10 cellular contexts compared by ENCODE assay signal in the genomic region with DNA sequence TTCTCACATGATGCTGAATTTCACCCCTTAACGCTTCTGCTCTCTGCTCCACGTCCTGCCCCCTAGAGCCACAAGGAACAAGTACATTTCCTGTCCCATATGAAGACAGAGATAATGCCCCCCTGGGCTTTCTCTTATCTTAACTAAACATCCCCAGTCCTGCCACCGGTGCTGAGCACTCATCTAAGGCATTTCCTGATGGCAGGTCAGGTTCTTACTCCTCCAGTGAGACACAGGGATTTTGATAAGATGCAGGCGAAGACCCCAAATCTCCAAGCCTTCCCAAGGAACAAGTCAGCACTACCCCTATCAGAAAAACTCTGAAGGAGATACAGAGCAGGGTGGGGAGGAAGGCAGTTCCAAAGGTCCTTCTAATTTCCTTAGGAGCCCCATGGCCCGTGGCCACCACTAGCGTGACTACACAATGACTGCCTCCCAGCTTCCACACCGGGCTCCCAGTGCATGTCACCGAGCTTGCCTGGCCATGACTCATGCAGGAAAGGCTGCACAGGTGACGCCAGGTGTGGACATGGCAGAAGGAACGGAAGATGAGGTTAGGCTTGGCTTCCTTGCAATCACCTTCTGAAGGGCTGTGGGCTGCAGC.
DNase-seq lines count a peak whose midpoint lies in the region; ATAC-seq and TF ChIP-seq lines count a peak whose summit lies in the region.
"Had no signal": no experiment of that assay in that cellular context is flagged by ENCODE, and none has a peak within 500 bp of the region (broad histone marks: within the 10 kb centered on the region; RNA-seq: fewer than 3 reads in every experiment).

No MANE protein-coding gene starts in this region.

- H3K27me3 ChIP-seq in adrenal gland (no peaks in the 10 kb centered on the region), gastrocnemius medialis (no peaks in the 10 kb centered on the region)
- H3K27me3 ChIP-seq: neutrophil had no signal

- peaks cover 0 to 3% of the 10 kb centered on the region in 2 donors for H3K4me1 ChIP-seq in adrenal gland (replicated peaks in 1 of 2)
- H3K4me1 ChIP-seq in gastrocnemius medialis, result no peaks in the 10 kb centered on the region

- intact Hi-C loops in adrenal gland (cut with DNase I), result loop anchor here in 1 of 2 donors (10.0 kb wide), 1 partner anchor 137 kb away; no protein-coding TSS in a partner anchor
- intact Hi-C loops in left colon (cut with DNase I, micrococcal nuclease), result no loop called here
- intact Hi-C loops in posterior vena cava (cut with DNase I), result no loop called here
- intact Hi-C loops in gastrocnemius medialis (cut with DNase I; ENCODE audit: low total_unique reads), result no loop called here

- H3K4me3 ChIP-seq in adrenal gland (no peak overlapping the region), gastrocnemius medialis (no peak overlapping the region)

- TF ChIP-seq POLR2A in adrenal gland (IDR thresholded peaks at IDR 0.05) (no peak), gastrocnemius medialis (IDR thresholded peaks at IDR 0.05) (no peak)

- 47 to 68% (median 64%) methylated on average over 7 to 10 of the region's 10 CpGs for WGBS in adrenal gland, 4 donors

- no peaks in the 10 kb centered on the region for H3K36me3 ChIP-seq in adrenal gland (replicated peaks in 1 of 2)
- H3K36me3 ChIP-seq in gastrocnemius medialis, result no peaks in the 10 kb centered on the region
- H3K36me3 ChIP-seq: neutrophil had no signal

- in situ Hi-C loops in gastrocnemius medialis (cut with MboI; ENCODE audit: low sequenced_read_pairs in 4 of 4), result loop anchor here in 1 of 4 donors (10.0 kb wide), 1 partner anchor 433 kb away; a partner anchor contains a TSS

- no peaks in the 10 kb centered on the region for H3K9me3 ChIP-seq in adrenal gland (replicated peaks in 1 of 3)
- H3K9me3 ChIP-seq in gastrocnemius medialis, result no peaks in the 10 kb centered on the region
- H3K9me3 ChIP-seq: neutrophil had no signal

- H3K27ac ChIP-seq in adrenal gland (peak overlapping the region in 1 of 5 donors; percentile 65), gastrocnemius medialis (peak overlapping the region in 1 of 4 donors; percentile 48)
- H3K27ac ChIP-seq: neutrophil had no signal

- ATAC-seq in left colon, result peak; percentile 97
- ATAC-seq in GM19324 (IDR thresholded peaks at IDR 0.05; ENCODE audit: low FRiP score, unreplicated experiment), result no peak
- no peak for ATAC-seq in gastrocnemius medialis

- DNase-seq in CMK (ENCODE audit: low read depth), result peak; percentile 86
- DNase-seq in HT1080 (ENCODE audit: low read depth), result peak; percentile 64
- peak in 2 of 7 donors; percentile 47 to 66 for DNase-seq in adrenal gland
- DNase-seq in left colon, result peak; percentile 44 to 67
- DNase-seq in globus pallidus (ENCODE audit: low spot score), result no peak
- no peak for DNase-seq in posterior vena cava (ENCODE audit: low spot score)
- no peak for DNase-seq in gastrocnemius medialis
- DNase-seq: activated CD4-positive, alpha-beta memory T cell treated with anti-CD3 and anti-CD28 coated beads, Interleukin-2, amount 10 ng/mL, durations not matched to agents 7 days and 5 days had no signal

- TF ChIP-seq CTCF in adrenal gland (IDR thresholded peaks at IDR 0.05) (peak in 4 of 6 experiments; percentile 12 to 30 (median 20)), gastrocnemius medialis (IDR thresholded peaks at IDR 0.05 in 4 of 5, conservative IDR thresholded peaks at IDR 0.05 in 1 of 5) (no peak)

Comparison
In these comparisons a context has a peak if more than half of its experiments do, and no peak if none do; other contexts are left out.
1. DNase-seq: peak in CMK (single experiment), HT1080 (single experiment) and left colon (2 of 2); none in globus pallidus (single experiment), posterior vena cava (single experiment) and gastrocnemius medialis (0 of 2).
2. CTCF ChIP-seq: peak in adrenal gland (4 of 6); none in gastrocnemius medialis (0 of 5).